ENCODE assay signal across 17 cellular contexts in genomic region chr11:68961245-68961644, GRCh38. TPM values are rescaled to one million over a fixed set of nuclear protein-coding genes. Genes with fewer than 3 reads are reported as not detected.
DNase-seq lines count a peak whose midpoint lies in the region; ATAC-seq, FAIRE-seq and TF ChIP-seq lines count a peak whose summit lies in the region.
"Had no signal": no experiment of that assay in that cellular context is flagged by ENCODE, and none has a peak within 500 bp of the region (broad histone marks: within the 10 kb centered on the region; RNA-seq: fewer than 3 reads in every experiment).

No MANE protein-coding gene starts in this region.

- TF ChIP-seq CTCF in HCT116 (IDR thresholded peaks at IDR 0.05 in 2 of 3, conservative IDR thresholded peaks at IDR 0.05 in 1 of 3; ENCODE audit: borderline replicate concordance in 1 of 3, insufficient read depth in 1 of 3, low read depth in 2 of 3, low read length in 2 of 3) (no peak), astrocyte (IDR thresholded peaks at IDR 0.05; ENCODE audit: insufficient read depth, low read depth, low read length) (no peak), gastroesophageal sphincter (IDR thresholded peaks at IDR 0.05) (no peak)

- TF ChIP-seq RAD21 in HCT116 (IDR thresholded peaks at IDR 0.05; ENCODE audit: low read depth): no peak

- H3K9me3 ChIP-seq in HCT116 (ENCODE audit: control insufficient read depth in 1 of 2, insufficient read depth in 1 of 2, low read depth in 1 of 2, low read length in 2 of 2): peaks cover 0 to 3% of the 10 kb centered on the region in 2 experiments; a peak in 1 of 4 replicates
- H3K9me3 ChIP-seq in astrocyte (ENCODE audit: insufficient read depth, low read depth, low read length): peaks cover 3% of the 10 kb centered on the region
- H3K9me3 ChIP-seq in gastroesophageal sphincter: no peaks in the 10 kb centered on the region
- H3K9me3 ChIP-seq: Peyer's patch had no signal

- 85% methylated on average over 5 of the region's 8 CpGs; no CpG with 5 or more reads in 1 of the 2 donors for WGBS in gastroesophageal sphincter (ENCODE audit: low coverage in 1 of 2), 2 donors

- FAIRE-seq in astrocyte (lab: Jason Lieb, UNC): no peak
- FAIRE-seq: D721Med, GM12891, H1 had no signal

- H3K4me1 ChIP-seq in HCT116 (ENCODE audit: control insufficient read depth in 1 of 2, insufficient read depth in 2 of 2, low read length in 2 of 2) (no peaks in the 10 kb centered on the region), astrocyte (ENCODE audit: insufficient read depth, low read length) (no peaks in the 10 kb centered on the region), gastroesophageal sphincter (peaks cover 0 to 10% (median 6%) of the 10 kb centered on the region in 3 donors)

- intact Hi-C loops in HCT116 (cut with micrococcal nuclease) (no loop called here), sciatic nerve (cut with DNase I) (no loop called here)

- H3K4me3 ChIP-seq in HCT116 (replicated peaks in 1 of 2; ENCODE audit: low read depth in 1 of 2, low read length in 2 of 2) (no peak overlapping the region), astrocyte (ENCODE audit: insufficient read depth, low read depth, low read length) (no peak overlapping the region), gastroesophageal sphincter (no peak overlapping the region)
- H3K4me3 ChIP-seq: Peyer's patch had no signal

- H3K36me3 ChIP-seq in HCT116 (ENCODE audit: control insufficient read depth in 1 of 2, insufficient read depth in 2 of 2, low read length in 2 of 2) (no peaks in the 10 kb centered on the region), astrocyte (ENCODE audit: insufficient read depth, low read length) (no peaks in the 10 kb centered on the region), gastroesophageal sphincter (no peaks in the 10 kb centered on the region)
- H3K36me3 ChIP-seq: Peyer's patch had no signal

- CTCF ChIA-PET in HCT116 (lab: Charles Lee): no interaction called here

- H3K27me3 ChIP-seq in HCT116 (ENCODE audit: insufficient read depth, low read length) (no peaks in the 10 kb centered on the region), astrocyte (ENCODE audit: insufficient read depth, low read length) (no peaks in the 10 kb centered on the region), gastroesophageal sphincter (no peaks in the 10 kb centered on the region)
- H3K27me3 ChIP-seq: Peyer's patch had no signal

- ATAC-seq in HCT116 (peak; percentile 53; the same call in 1 of the 2 replicates), sciatic nerve (no peak), gastroesophageal sphincter (no peak)
- ATAC-seq in natural killer cell treated with Interleukin-12 subunit alpha and Interleukin-12 subunit beta and Interleukin-15 and Interleukin-18, amount 100 ng/mL, for 72 hours: no peak
- ATAC-seq: Right ventricle myocardium inferior had no signal

- RAD21 ChIA-PET in HCT116 (lab: Charles Lee; ENCODE audit: low non-redundant PET in 1 of 2, low total read pairs in 2 of 2, uncharacterized antibody in 2 of 2, unreplicated experiment in 2 of 2): no interaction called here

- peaks cover 28% of the 10 kb centered on the region for H3K9me3 Mint-ChIP-seq in astrocyte (ENCODE audit: unreplicated experiment)
- H3K9me3 Mint-ChIP-seq in natural killer cell treated with Interleukin-12 subunit alpha and Interleukin-12 subunit beta and Interleukin-15 and Interleukin-18, amount 100 ng/mL, for 72 hours: no peaks in the 10 kb centered on the region

- DNase-seq in HCT116 (ENCODE audit: low read depth, low spot score) (no peak), astrocyte (ENCODE audit: low read depth) (no peak), islet precursor cell (peak; percentile 32), sciatic nerve (ENCODE audit: low spot score) (peak; percentile 36), NCI-H1436 treated with DMSO at 0.1 percent for 48 hours (lab: John Stamatoyannopoulos, UW) (no peak)
- no peak for DNase-seq in natural killer cell treated with Interleukin-12 subunit alpha and Interleukin-12 subunit beta and Interleukin-15 and Interleukin-18, amount 100 ng/mL, for 72 hours (ENCODE audit: low spot score)
- DNase-seq: NCI-H1417 treated with DMSO at 0.1 percent for 48 hours, NCI-H1930, NCI-H526 had no signal

- no TSS peak for BruUV-seq in HCT116 (replicated peaks; lab: Mats Ljungman, UMichigan)

- H3K4me2 ChIP-seq in HCT116 (ENCODE audit: low read length) (no peak overlapping the region), astrocyte (ENCODE audit: low read length) (no peak overlapping the region)
- H3K4me2 ChIP-seq: KMS-11 had no signal

- H3K9me2 ChIP-seq in HCT116 (ENCODE audit: insufficient read depth): no peaks in the 10 kb centered on the region

- H3K27ac ChIP-seq in HCT116 (ENCODE audit: low read depth, low read length) (no peak overlapping the region), astrocyte (ENCODE audit: low read depth, low read length) (no peak overlapping the region), gastroesophageal sphincter (no peak overlapping the region)
- H3K27ac ChIP-seq: KMS-11, Peyer's patch had no signal

- H3K9ac ChIP-seq in HCT116 (ENCODE audit: low read length) (no peak overlapping the region), astrocyte (ENCODE audit: low read length) (no peak overlapping the region)
- H3K9ac ChIP-seq: KMS-11 had no signal

- H2AFZ ChIP-seq in HCT116 (ENCODE audit: low read depth, low read length, poor library complexity, severe bottlenecking): no peak overlapping the region
- H2AFZ ChIP-seq in astrocyte (ENCODE audit: low read depth, low read length): no peak overlapping the region

- POLR2A ChIA-PET in HCT116 (lab: Charles Lee): no interaction called here

- H3K36me3 Mint-ChIP-seq in astrocyte (ENCODE audit: low read depth, unreplicated experiment): peaks cover 3% of the 10 kb centered on the region
- H3K36me3 Mint-ChIP-seq in natural killer cell treated with Interleukin-12 subunit alpha and Interleukin-12 subunit beta and Interleukin-15 and Interleukin-18, amount 100 ng/mL, for 72 hours: no peaks in the 10 kb centered on the region
- H3K36me3 Mint-ChIP-seq: CD8-positive, alpha-beta memory T cell had no signal

- H4K20me1 ChIP-seq in HCT116 (ENCODE audit: insufficient read depth): no peaks in the 10 kb centered on the region
- H4K20me1 ChIP-seq in astrocyte (ENCODE audit: insufficient read depth, low read length): no peaks in the 10 kb centered on the region

- peak overlapping the region; percentile 58 for H3K27ac Mint-ChIP-seq in astrocyte (ENCODE audit: unreplicated experiment)
- no peak overlapping the region for H3K27ac Mint-ChIP-seq in natural killer cell treated with Interleukin-12 subunit alpha and Interleukin-12 subunit beta and Interleukin-15 and Interleukin-18, amount 100 ng/mL, for 72 hours
- H3K27ac Mint-ChIP-seq: CD8-positive, alpha-beta memory T cell had no signal

- no peaks in the 10 kb centered on the region for H3K79me2 ChIP-seq in HCT116 (ENCODE audit: insufficient read depth, low read length)
- H3K79me2 ChIP-seq in astrocyte (ENCODE audit: insufficient read depth, low read length): no peaks in the 10 kb centered on the region

- H3K27me3 Mint-ChIP-seq in astrocyte (ENCODE audit: low read depth, unreplicated experiment): peaks cover 27% of the 10 kb centered on the region
- no peaks in the 10 kb centered on the region for H3K27me3 Mint-ChIP-seq in natural killer cell treated with Interleukin-12 subunit alpha and Interleukin-12 subunit beta and Interleukin-15 and Interleukin-18, amount 100 ng/mL, for 72 hours

- H3K4me1 Mint-ChIP-seq in astrocyte (ENCODE audit: low read depth, unreplicated experiment): no peaks in the 10 kb centered on the region
- H3K4me1 Mint-ChIP-seq in natural killer cell treated with Interleukin-12 subunit alpha and Interleukin-12 subunit beta and Interleukin-15 and Interleukin-18, amount 100 ng/mL, for 72 hours (ENCODE audit: low read depth in 2 of 2): no peaks in the 10 kb centered on the region

- TF ChIP-seq POLR2A in HCT116 (IDR thresholded peaks at IDR 0.05; ENCODE audit: borderline replicate concordance, extremely low read depth, insufficient read depth, insufficient read length): no peak
- no peak for TF ChIP-seq POLR2A in gastroesophageal sphincter (IDR thresholded peaks at IDR 0.05)

- H3K4me3 Mint-ChIP-seq in astrocyte (ENCODE audit: unreplicated experiment): no peak overlapping the region
- no peak overlapping the region for H3K4me3 Mint-ChIP-seq in natural killer cell treated with Interleukin-12 subunit alpha and Interleukin-12 subunit beta and Interleukin-15 and Interleukin-18, amount 100 ng/mL, for 72 hours
- H3K4me3 Mint-ChIP-seq: CD8-positive, alpha-beta memory T cell had no signal

- no peak for TF ChIP-seq EP300 in gastroesophageal sphincter (IDR thresholded peaks at IDR 0.05)

TF ChIP-seq in HCT116, 20 proteins besides CTCF, POLR2A, EP300 and RAD21 (continues in another document):
- no peak for TF ChIP-seq JUND (IDR thresholded peaks at IDR 0.05)
- TF ChIP-seq EZH2 (IDR thresholded peaks at IDR 0.05): no peak
- TF ChIP-seq SP1 (IDR thresholded peaks at IDR 0.05; ENCODE audit: low read depth): no peak

RNA-seq across cellular contexts. Expression of gene MRGPRD, which starts 19.5 kb away (rescaled TPM):
- total RNA-seq in HCT116 (2021; ENCODE audit: unreplicated experiment): not detected
- not detected in 2 replicates for polyA plus RNA-seq in HCT116 (2012)
- total RNA-seq in astrocyte: not detected in 2 replicates
- total RNA-seq in sciatic nerve: not detected
- total RNA-seq in natural killer cell treated with Interleukin-12 subunit alpha and Interleukin-12 subunit beta and Interleukin-15 and Interleukin-18, amount 100 ng/mL, for 72 hours: not detected
- total RNA-seq in gastroesophageal sphincter: 1 to 10 TPM in 2 of 4 donors, not detected in 2; 2.9 to 5.4 TPM
- total RNA-seq: CD8-positive, alpha-beta memory T cell; H1; Peyer's patch; Right ventricle myocardium inferior had no signal
- polyA plus RNA-seq: CD8-positive, alpha-beta memory T cell; H1 had no signal

RNA-seq across cellular contexts. Expression of gene MRGPRF, which starts 51.8 kb away (rescaled TPM):
- total RNA-seq in HCT116 (2021; ENCODE audit: unreplicated experiment): 0.76 TPM
- 0.41 and 0.52 TPM in 2 replicates for polyA plus RNA-seq in HCT116 (2012)
- 3.2 and 4.1 TPM in 2 replicates for total RNA-seq in astrocyte
- 39.5 TPM for total RNA-seq in sciatic nerve
- not detected for total RNA-seq in natural killer cell treated with Interleukin-12 subunit alpha and Interleukin-12 subunit beta and Interleukin-15 and Interleukin-18, amount 100 ng/mL, for 72 hours
- total RNA-seq in gastroesophageal sphincter: 100 to 1,000 TPM in 3 of 4 donors, 10 to 100 TPM in 1; 88.9 to 213 (median 165) TPM
- total RNA-seq: CD8-positive, alpha-beta memory T cell had no signal
- polyA plus RNA-seq: CD8-positive, alpha-beta memory T cell had no signal

RNA-seq across cellular contexts. Expression of gene IGHMBP2, which starts 57.6 kb away (rescaled TPM):
- total RNA-seq in HCT116 (2021; ENCODE audit: unreplicated experiment) (19.3 TPM), astrocyte (14.0 and 14.9 TPM in 2 replicates), sciatic nerve (27.0 TPM), gastroesophageal sphincter (10 to 100 TPM; 20.9 to 31.8 (median 24.9) TPM)
- polyA plus RNA-seq in HCT116 (2012): 12.2 and 12.5 TPM in 2 replicates
- total RNA-seq in natural killer cell treated with Interleukin-12 subunit alpha and Interleukin-12 subunit beta and Interleukin-15 and Interleukin-18, amount 100 ng/mL, for 72 hours: 10 to 100 TPM; 32.8 to 62.9 TPM

RNA-seq across cellular contexts. Expression of gene MRPL21, which starts 57.6 kb away (rescaled TPM):
- total RNA-seq in HCT116 (2021; ENCODE audit: unreplicated experiment) (90.2 TPM), astrocyte (67.4 and 69.1 TPM in 2 replicates), sciatic nerve (30.7 TPM), gastroesophageal sphincter (10 to 100 TPM; 40.4 to 70.0 (median 52.8) TPM)
- 70.2 and 112 TPM in 2 replicates for polyA plus RNA-seq in HCT116 (2012)
- total RNA-seq in natural killer cell treated with Interleukin-12 subunit alpha and Interleukin-12 subunit beta and Interleukin-15 and Interleukin-18, amount 100 ng/mL, for 72 hours: 100 to 1,000 TPM in 1 of 2 donors, 10 to 100 TPM in 1; 57.6 to 108 TPM

Comparison
In these comparisons a context has a peak if more than half of its experiments do, and no peak if none do; other contexts are left out.
1. DNase-seq: peak in islet precursor cell (single experiment) and sciatic nerve (single experiment); none in HCT116 (single experiment), astrocyte (single experiment), natural killer cell treated with Interleukin-12 subunit alpha and Interleukin-12 subunit beta and Interleukin-15 and Interleukin-18, amount 100 ng/mL, for 72 hours (single experiment) and NCI-H1436 treated with DMSO at 0.1 percent for 48 hours (single experiment).